8 cellular contexts compared by ENCODE assay signal in genomic region chr13:98978280-98978679, GRCh38. TPM values are rescaled to one million over a fixed set of nuclear protein-coding genes. Genes with fewer than 3 reads are reported as not detected.
DNase-seq lines count a peak whose midpoint lies in the region; ATAC-seq and TF ChIP-seq lines count a peak whose summit lies in the region.

No MANE protein-coding gene starts in this region.

- peak overlapping the region in 2 of 3 donors; percentile 45 to 55 for H3K27ac Mint-ChIP-seq in CD4-positive, CD25-positive, alpha-beta regulatory T cell

- H3K9me3 Mint-ChIP-seq in CD4-positive, CD25-positive, alpha-beta regulatory T cell: peaks cover 0 to 2% (median 0%) of the 10 kb centered on the region in 7 donors

- no peaks in the 10 kb centered on the region for H3K36me3 ChIP-seq in CD4-positive, CD25-positive, alpha-beta regulatory T cell (ENCODE audit: control insufficient read depth, insufficient read depth, low read length)
- H3K36me3 ChIP-seq in SJSA1 (no peaks in the 10 kb centered on the region), parathyroid adenoma (ENCODE audit: control insufficient read depth, insufficient read depth, low read length) (no peaks in the 10 kb centered on the region)

- H3K4me3 ChIP-seq in CD4-positive, CD25-positive, alpha-beta regulatory T cell (ENCODE audit: low read depth, low read length): no peak overlapping the region
- H3K4me3 ChIP-seq in SJSA1 (peak overlapping the region; percentile 31), parathyroid adenoma (ENCODE audit: low read depth, low read length) (peak overlapping the region; percentile 17)

- peaks cover 2% of the 10 kb centered on the region for H3K79me2 ChIP-seq in parathyroid adenoma

- H3K4me1 Mint-ChIP-seq in CD4-positive, CD25-positive, alpha-beta regulatory T cell: peaks cover 27 to 83% (median 51%) of the 10 kb centered on the region in 4 donors

- no peak overlapping the region for H3K27ac ChIP-seq in CD4-positive, CD25-positive, alpha-beta regulatory T cell (ENCODE audit: insufficient read depth, low read length, poor library complexity, severe bottlenecking)
- H3K27ac ChIP-seq in SJSA1 (peak overlapping the region; percentile 31), parathyroid adenoma (peak overlapping the region; percentile 53)

- no peak overlapping the region for H3K9ac ChIP-seq in parathyroid adenoma

- peaks cover 4% of the 10 kb centered on the region for H3K36me3 Mint-ChIP-seq in CD4-positive, CD25-positive, alpha-beta regulatory T cell

- no peak for DNase-seq in CD4-positive, CD25-positive, alpha-beta regulatory T cell
- DNase-seq in SJSA1 (ENCODE audit: low read depth in 1 of 2, low spot score in 2 of 2) (peak in 1 of 2 experiments; percentile 91), fibroblast of peridontal ligament (ENCODE audit: extremely low read depth) (peak; percentile 48), CD1c-positive myeloid dendritic cell (ENCODE audit: extremely low spot score) (no peak)
- no peak for DNase-seq in activated naive CD4-positive, alpha-beta T cell treated with anti-CD3 and anti-CD28 coated beads, Interleukin-2, amount 50 U/mL, for 16 hours

- no peaks in the 10 kb centered on the region for H3K27me3 Mint-ChIP-seq in CD4-positive, CD25-positive, alpha-beta regulatory T cell

- H3K9me3 ChIP-seq in CD4-positive, CD25-positive, alpha-beta regulatory T cell (ENCODE audit: control insufficient read depth in 2 of 2, low read length in 2 of 2): no peaks in the 10 kb centered on the region
- H3K9me3 ChIP-seq in SJSA1 (replicated peaks) (no peaks in the 10 kb centered on the region), parathyroid adenoma (ENCODE audit: control insufficient read depth, low read length) (no peaks in the 10 kb centered on the region)

- peaks cover 3% of the 10 kb centered on the region for H3K4me1 ChIP-seq in CD4-positive, CD25-positive, alpha-beta regulatory T cell (ENCODE audit: control insufficient read depth, insufficient read depth, low read length, poor library complexity, severe bottlenecking)
- H3K4me1 ChIP-seq in SJSA1 (replicated peaks) (peaks cover 43% of the 10 kb centered on the region), parathyroid adenoma (peaks cover 2% of the 10 kb centered on the region)

- ATAC-seq in CD4-positive, CD25-positive, alpha-beta regulatory T cell (ENCODE audit: low read depth in 2 of 2): no peak
- ATAC-seq in HG02571 (IDR thresholded peaks at IDR 0.05; ENCODE audit: unreplicated experiment) (no peak), HG03442 (IDR thresholded peaks at IDR 0.05; ENCODE audit: unreplicated experiment) (no peak)

- no peak overlapping the region for H3K4me3 Mint-ChIP-seq in CD4-positive, CD25-positive, alpha-beta regulatory T cell

- TF ChIP-seq CTCF in parathyroid adenoma (IDR thresholded peaks at IDR 0.05): no peak

- H3K27me3 ChIP-seq in CD4-positive, CD25-positive, alpha-beta regulatory T cell (ENCODE audit: control insufficient read depth, insufficient read depth, low read length): no peaks in the 10 kb centered on the region
- H3K27me3 ChIP-seq in SJSA1 (replicated peaks) (no peaks in the 10 kb centered on the region), parathyroid adenoma (ENCODE audit: control insufficient read depth, insufficient read depth, low read length) (no peaks in the 10 kb centered on the region)

- H3K4me2 ChIP-seq in parathyroid adenoma (ENCODE audit: low read length): no peak overlapping the region

- no peak overlapping the region for H2AFZ ChIP-seq in parathyroid adenoma

RNA-seq across cellular contexts. Expression of gene DOCK9, which starts 0.4 kb away (rescaled TPM):
- 75.0 TPM for total RNA-seq in CD4-positive, CD25-positive, alpha-beta regulatory T cell
- polyA plus RNA-seq in CD4-positive, CD25-positive, alpha-beta regulatory T cell: 1 to 10 TPM; 4.4 to 8.3 (median 6.6) TPM
- total RNA-seq in SJSA1 (2014; rRNA removed; shearing (Covaris generic)): 60.6 and 122 TPM in 2 replicates
